In the genomic region with DNA sequence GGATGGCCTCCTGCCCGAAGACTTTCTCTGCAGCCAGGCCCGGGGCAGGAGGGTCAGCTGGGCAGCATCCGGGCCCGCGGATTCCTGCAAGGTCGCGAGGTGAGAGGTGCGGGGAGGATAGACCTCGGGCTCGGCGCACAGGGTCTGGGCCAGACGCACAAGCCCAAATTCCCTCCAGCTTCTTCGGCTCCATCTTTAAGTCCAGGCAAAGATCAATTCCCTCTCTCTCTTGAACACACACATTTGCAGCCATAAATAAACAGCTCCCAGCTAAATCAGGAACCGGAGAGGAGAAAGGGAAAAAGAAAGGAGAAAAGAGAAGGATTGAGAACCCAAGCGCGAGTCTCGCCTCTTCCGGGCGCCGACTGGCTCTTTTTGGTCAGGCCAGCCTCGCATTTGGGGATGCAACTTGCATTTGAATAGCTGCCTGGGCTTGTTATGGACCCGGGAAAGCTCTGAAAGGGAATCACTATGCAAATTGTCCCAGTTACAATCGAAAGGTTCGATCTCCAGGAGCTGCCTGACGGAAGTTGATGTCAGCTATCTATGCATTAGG, we compare ENCODE assay signal across 10 cellular contexts. TPM values are rescaled to one million over a fixed set of nuclear protein-coding genes. Genes with fewer than 3 reads are reported as not detected.
DNase-seq lines count a peak whose midpoint lies in the region; ATAC-seq and TF ChIP-seq lines count a peak whose summit lies in the region.
"Had no signal": no experiment of that assay in that cellular context is flagged by ENCODE, and none has a peak within 500 bp of the region (broad histone marks: within the 10 kb centered on the region; RNA-seq: fewer than 3 reads in every experiment).

No MANE protein-coding gene starts in this region.

- intact Hi-C loops in left cardiac atrium (cut with DNase I): no loop called here

- TF ChIP-seq CTCF in WI38 (IDR thresholded peaks at IDR 0.05; ENCODE audit: low read depth, low read length): no peak

- no peak for TF ChIP-seq POLR2A in erythroblast (IDR thresholded peaks at IDR 0.05; ENCODE audit: low read length)

- ATAC-seq in left cardiac atrium (peak in 1 of 2 donors; percentile 27), HG03354 (IDR thresholded peaks at IDR 0.05; ENCODE audit: poor library complexity, severe bottlenecking, unreplicated experiment) (no peak)

- H3K4me3 ChIP-seq in WI38 (ENCODE audit: low read depth, low read length): peak overlapping the region; percentile 31; the same call in 1 of the 2 replicates

- peak; percentile 58 for DNase-seq in DMS53 (lab: John Stamatoyannopoulos, UW)
- peak; percentile 21 for DNase-seq in left cardiac atrium
- DNase-seq in retina: peak; percentile 79
- DNase-seq in cortex of kidney (lab: John Stamatoyannopoulos, UW): no peak
- no peak for DNase-seq in amniotic stem cell (lab: John Stamatoyannopoulos, UW)
- no peak for DNase-seq in erythroblast (lab: John Stamatoyannopoulos, UW)

RNA-seq across cellular contexts. Expression of a gene that starts 14.5 kb away (rescaled TPM):
- not detected for total RNA-seq in left cardiac atrium
- total RNA-seq: HT1080, ureter had no signal

Comparison
In these comparisons a context has a peak if more than half of its experiments do, and no peak if none do; other contexts are left out.
1. DNase-seq: peak in DMS53 (single experiment), left cardiac atrium (single experiment) and retina (single experiment); none in cortex of kidney (single experiment), amniotic stem cell (single experiment) and erythroblast (0 of 2).